Comparison of ENCODE assay signal across 8 cellular contexts in the genomic region with DNA sequence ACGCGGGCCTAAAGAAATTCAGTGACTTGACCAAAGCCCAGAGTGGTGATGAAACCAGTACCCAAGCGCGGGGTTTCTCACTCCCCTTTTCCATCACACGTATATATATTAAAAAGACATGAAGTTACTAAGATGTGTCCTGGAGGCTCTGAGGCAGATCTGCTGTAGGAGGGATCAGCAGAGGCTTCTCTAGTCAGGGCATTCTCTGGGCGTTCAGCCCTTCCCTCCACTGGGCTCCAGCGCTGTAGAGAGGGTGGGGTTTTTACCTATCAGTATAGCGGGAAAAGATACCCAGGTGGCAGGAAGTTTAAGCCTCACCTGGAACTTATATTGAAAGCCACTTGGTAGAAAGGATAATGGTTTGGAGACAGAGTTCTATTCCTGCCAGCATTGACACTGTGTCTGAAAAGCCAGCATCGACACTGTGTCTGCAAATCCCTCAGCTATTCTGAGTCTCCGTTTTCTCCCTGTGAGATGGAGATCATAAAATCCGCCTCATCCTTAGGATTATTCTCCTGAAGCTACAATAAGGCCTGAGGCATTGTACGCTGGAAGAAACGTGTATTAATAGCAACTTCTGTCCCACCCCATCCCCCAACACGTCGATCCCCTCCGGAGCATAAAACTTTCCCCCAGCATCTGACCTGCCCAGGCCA. TPM values are rescaled to one million over a fixed set of nuclear protein-coding genes. Genes with fewer than 3 reads are reported as not detected.
DNase-seq lines count a peak whose midpoint lies in the region; ATAC-seq, FAIRE-seq and TF ChIP-seq lines count a peak whose summit lies in the region.

No MANE protein-coding gene starts in this region.

- no peak for DNase-seq in GM12891 (ENCODE audit: insufficient read length, low spot score)
- peak; percentile 56 for DNase-seq in NCI-H2227 (lab: John Stamatoyannopoulos, UW; ENCODE audit: unreplicated experiment)
- DNase-seq in chondrocyte (ENCODE audit: low spot score), result no peak
- DNase-seq in AG08396 (ENCODE audit: low spot score), result no peak
- DNase-seq in left lobe of liver (ENCODE audit: low spot score), result no peak

- peak overlapping the region; percentile 76 to 83 for H3K4me3 ChIP-seq in muscle layer of colon (ENCODE audit: low read depth in 1 of 2, low read length in 2 of 2)

- H3K4me1 ChIP-seq in muscle layer of colon (ENCODE audit: insufficient read depth, low read length), result peaks cover 26% of the 10 kb centered on the region

- H3K27ac ChIP-seq in muscle layer of colon (ENCODE audit: low read depth, low read length), result peak overlapping the region; percentile 91

- no peak for FAIRE-seq in GM12891 (lab: Jason Lieb, UNC)

- H3K4me3 Mint-ChIP-seq in chondrocyte (ENCODE audit: unreplicated experiment), result peak overlapping the region; percentile 87

- H3K36me3 ChIP-seq in muscle layer of colon (ENCODE audit: insufficient read depth, low read length), result peaks cover 15% of the 10 kb centered on the region

- no peak for TF ChIP-seq CTCF in chondrocyte (IDR thresholded peaks at IDR 0.05)

- peaks cover 13% of the 10 kb centered on the region for H3K36me3 Mint-ChIP-seq in chondrocyte (ENCODE audit: low read depth)

- H3K9ac ChIP-seq in muscle layer of colon (ENCODE audit: low read length), result peak overlapping the region; percentile 100

- TF ChIP-seq POLR2A in GM12891 (IDR thresholded peaks at IDR 0.05; ENCODE audit: low read depth, low read length), result no peak; the same call in 1 of the 2 replicates

- peaks cover 44% of the 10 kb centered on the region for H3K4me1 Mint-ChIP-seq in chondrocyte (ENCODE audit: low read depth)

- no peaks in the 10 kb centered on the region for H3K27me3 ChIP-seq in muscle layer of colon (ENCODE audit: control insufficient read depth in 1 of 2, insufficient read depth in 2 of 2, low read length in 2 of 2)

- ATAC-seq in HG03097 (IDR thresholded peaks at IDR 0.05; ENCODE audit: low FRiP score, unreplicated experiment), result no peak
- no peak for ATAC-seq in GM18861 (IDR thresholded peaks at IDR 0.05; ENCODE audit: unreplicated experiment)
- ATAC-seq in left lobe of liver, result no peak

- no peaks in the 10 kb centered on the region for H3K27me3 Mint-ChIP-seq in chondrocyte (ENCODE audit: low read depth)

- H3K9me3 ChIP-seq in muscle layer of colon (ENCODE audit: low read length), result no peaks in the 10 kb centered on the region

- H3K27ac Mint-ChIP-seq in chondrocyte (ENCODE audit: unreplicated experiment), result peak overlapping the region; percentile 92

- H3K9me3 Mint-ChIP-seq in chondrocyte (ENCODE audit: low read depth), result no peaks in the 10 kb centered on the region

TF ChIP-seq in GM12891, 5 proteins besides CTCF, POLR2A, EP300 and RAD21:
- 0 out of 2 replicates have a peak, but pooled peaks have one; percentile 20 for TF ChIP-seq POLR2AphosphoS5 (IDR thresholded peaks at IDR 0.05; ENCODE audit: low read depth, low read length)
- no peak for TF ChIP-seq TAF1 (IDR thresholded peaks at IDR 0.05; ENCODE audit: low read depth, low read length)
TF ChIP-seq in GM12891: peak in this region for 1.

RNA-seq across cellular contexts. Expression of gene PLEKHO1, which starts 0.8 kb away (rescaled TPM):
- 79.1 TPM for polyA plus RNA-seq in GM12891 (2012; ENCODE audit: low read depth, missing spikeins)
- total RNA-seq in chondrocyte, result 40.7 to 55.4 TPM (median 52.5 TPM) in 3 replicates
- 3.8 TPM for total RNA-seq in left lobe of liver
